Comparison of ENCODE assay signal across 9 cellular contexts in the genomic region with DNA sequence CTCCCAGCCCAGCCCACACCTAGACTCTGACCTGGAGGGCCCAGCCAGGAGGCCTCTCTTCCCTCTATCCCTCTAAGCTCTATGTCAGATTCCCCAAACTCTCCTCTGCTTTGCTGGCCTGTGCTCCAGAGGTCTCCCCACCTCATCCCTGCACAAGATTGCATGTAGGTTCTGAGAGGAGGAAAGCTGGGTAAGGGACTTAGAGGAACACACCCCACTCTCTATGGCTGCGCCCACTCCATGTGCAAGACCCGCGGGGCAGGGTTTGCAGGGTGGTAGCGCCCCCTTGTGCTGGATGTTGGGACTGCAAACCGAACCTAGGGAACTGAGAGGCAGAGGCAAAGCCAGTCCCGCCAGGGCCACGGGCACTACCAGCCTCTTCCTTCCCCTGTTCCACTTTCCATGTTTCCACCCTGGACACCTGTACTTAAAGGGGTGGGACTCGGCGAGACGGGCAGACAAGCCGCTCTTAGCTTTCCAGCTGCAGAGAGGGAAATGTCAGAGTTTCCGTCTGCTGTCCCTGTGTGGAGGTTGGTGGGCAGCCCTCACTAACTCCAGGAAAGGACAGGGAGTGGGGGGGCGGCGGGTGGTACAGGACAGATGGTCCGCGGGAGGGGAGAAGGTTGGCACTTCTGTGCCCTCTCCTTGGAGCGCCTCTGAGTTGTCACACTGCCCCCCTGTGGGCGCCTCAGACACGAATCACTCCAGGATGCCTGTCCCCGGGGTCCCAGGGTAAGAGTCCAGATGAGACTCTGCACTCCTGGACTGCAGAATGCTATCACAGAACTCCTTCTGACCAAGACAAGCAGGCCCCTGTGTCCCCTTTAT. TPM values are rescaled to one million over a fixed set of nuclear protein-coding genes. Genes with fewer than 3 reads are reported as not detected.
A peak's percentile ranks its signal among the peaks of the same experiment; 100 is the strongest.
DNase-seq lines count a peak whose midpoint lies in the region; ATAC-seq, FAIRE-seq and TF ChIP-seq lines count a peak whose summit lies in the region.
"Had no signal": no experiment of that assay in that cellular context is flagged by ENCODE, and none has a peak within 500 bp of the region (broad histone marks: within the 10 kb centered on the region; RNA-seq: fewer than 3 reads in every experiment).

No MANE protein-coding gene starts in this region.

- peak overlapping the region; percentile 59 for H3K9ac ChIP-seq in HepG2 (ENCODE audit: insufficient read depth, low read depth, low read length)

- peak; percentile 77 for FAIRE-seq in HepG2 (lab: Jason Lieb, UNC)
- FAIRE-seq: G401.6 had no signal

- TF ChIP-seq RAD21 in HepG2 (CRISPR knock-in tag; IDR thresholded peaks at IDR 0.05), result peak; percentile 100

- TF ChIP-seq CTCF in HepG2 (CRISPR knock-in tag; IDR thresholded peaks at IDR 0.05), result peak; percentile 98

- no peaks in the 10 kb centered on the region for H3K36me3 ChIP-seq in HepG2 (replicated peaks in 1 of 2; ENCODE audit: control insufficient read depth in 1 of 2, insufficient read depth in 2 of 2, low read length in 2 of 2)

- peak overlapping the region; percentile 69 for H2AFZ ChIP-seq in HepG2 (ENCODE audit: low read length)

- peaks cover 7 to 30% of the 10 kb centered on the region in 2 experiments; a peak in 4 of 5 replicates for H3K27me3 ChIP-seq in HepG2 (ENCODE audit: control insufficient read depth in 1 of 2, insufficient read depth in 2 of 2, low read length in 2 of 2)

- peak overlapping the region; percentile 43 to 80 (median 57) for H3K4me3 ChIP-seq in HepG2 (replicated peaks in 1 of 3; ENCODE audit: insufficient read depth in 1 of 3, low read depth in 2 of 3, low read length in 3 of 3)

- in situ Hi-C loops in HepG2 (cut with HindIII; ENCODE audit: extremely low pct_ligation_motif_present, low pct_unique_long_range_greater_than_20kb), result loop anchor here (10.0 kb wide), 1 partner anchor 78 kb away; no protein-coding TSS in a partner anchor

- intact Hi-C loops in HepG2 (cut with micrococcal nuclease; ENCODE audit: unreplicated experiment), result loop anchor here (1.0 to 5.0 kb wide), 11 partner anchors 16 to 466 kb away; a partner anchor contains a TSS

- H3K4me2 ChIP-seq in HepG2 (ENCODE audit: low read depth, low read length), result peak overlapping the region; percentile 100

- peaks cover 37% of the 10 kb centered on the region for H3K4me1 Mint-ChIP-seq in activated CD4-positive, alpha-beta T cell treated with anti-CD3 and anti-CD28 coated beads, Interleukin-2, amount 10 ng/mL, durations not matched to agents 7 days and 5 days

- H3K9me3 ChIP-seq in HepG2 (ENCODE audit: low read length), result no peaks in the 10 kb centered on the region

- ATAC-seq in HG03108 (IDR thresholded peaks at IDR 0.05; ENCODE audit: unreplicated experiment) (peak; percentile 48), HepG2 (peak; percentile 88)

- TF ChIP-seq EP300 in HepG2 (IDR thresholded peaks at IDR 0.05; ENCODE audit: low read depth in 2 of 2, low read length in 2 of 2) (no peak), HepG2 (CRISPR knock-in tag; IDR thresholded peaks at IDR 0.05; ENCODE audit: borderline replicate concordance) (peak; percentile 61; the same call in 1 of the 2 replicates)

- H3K27me3 Mint-ChIP-seq in activated CD4-positive, alpha-beta T cell treated with anti-CD3 and anti-CD28 coated beads, Interleukin-2, amount 10 ng/mL, durations not matched to agents 7 days and 5 days, result peaks cover 28% of the 10 kb centered on the region

- DNase-seq in NCI-H2081 (lab: John Stamatoyannopoulos, UW) (peak; percentile 70 to 82), NCI-H2081 treated with DMSO at 0.1 percent for 48 hours (lab: John Stamatoyannopoulos, UW) (no peak), NCI-H524 treated with DMSO at 0.1 percent for 48 hours (lab: John Stamatoyannopoulos, UW) (peak; percentile 92), dedifferentiated amniotic fluid mesenchymal stem cell (ENCODE audit: extremely low spot score) (peak; percentile 83), HepG2 (ENCODE audit: low spot score) (peak; percentile 86)
- peak; percentile 87 for DNase-seq in activated CD4-positive, alpha-beta T cell treated with anti-CD3 and anti-CD28 coated beads, Interleukin-2, amount 10 ng/mL, durations not matched to agents 7 days and 5 days
- peak; percentile 91 for DNase-seq in stimulated activated CD4-positive, alpha-beta T cell treated with anti-CD3 and anti-CD28 coated beads, Interleukin-1b, Interleukin-23, amount 100 ng/mL, for 48 hours

- CTCF ChIA-PET in activated CD4-positive, alpha-beta T cell treated with anti-CD3 and anti-CD28 coated beads, Interleukin-2, amount 10 ng/mL, durations not matched to agents 7 days and 5 days (lab: Charles Lee), result interaction anchor here (0.5 to 8.5 kb wide), 24 partner anchors 8 to 297 kb away, joined by 3 to 91 read pairs (median 6); a partner anchor contains a TSS
- CTCF ChIA-PET in HepG2 (lab: Yijun Ruan, JAX; ENCODE audit: low intra/inter-chr PET ratio, low total read pairs), result interaction anchor here (0.7 to 4.3 kb wide), 21 partner anchors 12 to 466 kb away, joined by 3 to 200 read pairs (median 8); a partner anchor contains a TSS

- no TSS peak for BruUV-seq in HepG2 (replicated peaks; lab: Mats Ljungman, UMichigan)

- no peak overlapping the region for H3K27ac ChIP-seq in HepG2 (ENCODE audit: extremely low read length, insufficient read depth, low read length)

- POLR2A ChIA-PET in activated CD4-positive, alpha-beta T cell treated with anti-CD3 and anti-CD28 coated beads, Interleukin-2, amount 10 ng/mL, durations not matched to agents 7 days and 5 days (lab: Charles Lee), result interaction anchor here (0.6 to 1.4 kb wide), 2 partner anchors 30 to 49 kb away, joined by 3 to 4 read pairs; no protein-coding TSS in a partner anchor
- POLR2A ChIA-PET in HepG2 (lab: Yijun Ruan, JAX), result interaction anchor here (0.6 to 3.0 kb wide), 8 partner anchors 16 to 103 kb away, joined by 3 to 16 read pairs (median 8); a partner anchor contains a TSS

- H3K4me1 ChIP-seq in HepG2 (ENCODE audit: insufficient read depth, low read length), result peaks cover 42% of the 10 kb centered on the region

- TF ChIP-seq POLR2A in HepG2 (IDR thresholded peaks at IDR 0.05; ENCODE audit: insufficient read depth in 1 of 2, low read depth in 2 of 2, low read length in 2 of 2), result no peak

- no peaks in the 10 kb centered on the region for H3K9me3 Mint-ChIP-seq in activated CD4-positive, alpha-beta T cell treated with anti-CD3 and anti-CD28 coated beads, Interleukin-2, amount 10 ng/mL, durations not matched to agents 7 days and 5 days

- no peaks in the 10 kb centered on the region for H3K36me3 Mint-ChIP-seq in activated CD4-positive, alpha-beta T cell treated with anti-CD3 and anti-CD28 coated beads, Interleukin-2, amount 10 ng/mL, durations not matched to agents 7 days and 5 days (ENCODE audit: low read depth)

- peak overlapping the region; percentile 66 for H3K27ac Mint-ChIP-seq in activated CD4-positive, alpha-beta T cell treated with anti-CD3 and anti-CD28 coated beads, Interleukin-2, amount 10 ng/mL, durations not matched to agents 7 days and 5 days

- H3K79me2 ChIP-seq in HepG2 (ENCODE audit: insufficient read depth, low read length), result no peaks in the 10 kb centered on the region

- 2% methylated on average over 20 of the region's 20 CpGs for WGBS in HepG2 (ENCODE audit: low lambda C conversion rate)

- peak overlapping the region; percentile 72 for H3K4me3 Mint-ChIP-seq in activated CD4-positive, alpha-beta T cell treated with anti-CD3 and anti-CD28 coated beads, Interleukin-2, amount 10 ng/mL, durations not matched to agents 7 days and 5 days

- no peaks in the 10 kb centered on the region for H4K20me1 ChIP-seq in HepG2 (ENCODE audit: insufficient read depth, low read length)

RNA-seq across cellular contexts. Expression of a gene that starts 16.8 kb away (rescaled TPM):
- total RNA-seq in activated CD4-positive, alpha-beta T cell treated with anti-CD3 and anti-CD28 coated beads, Interleukin-2, amount 10 ng/mL, durations not matched to agents 7 days and 5 days, result 1 to 10 TPM; 1.8 to 2.1 TPM
- 1.6 and 5.2 TPM in 2 replicates for total RNA-seq in HepG2 (2016; rRNA removed; fragmentation: Illumina TruSeq; extraction: Trizol)
- 0.20 and 0.44 TPM in 2 replicates for total RNA-seq in HepG2 (2016; cell fraction: cytosol; rRNA removed; fragmentation: Illumina TruSeq; extraction: Trizol; ENCODE audit: low read depth)
- total RNA-seq in HepG2 (2016; cell fraction: insoluble cytoplasmic fraction; rRNA removed; fragmentation: Illumina TruSeq; extraction: Trizol), result 2.1 and 5.2 TPM in 2 replicates
- total RNA-seq in HepG2 (2016; cell fraction: membrane; rRNA removed; fragmentation: Illumina TruSeq; extraction: Trizol), result 0.71 and 0.79 TPM in 2 replicates
- total RNA-seq in HepG2 (2016; cell fraction: nucleus; rRNA removed; fragmentation: Illumina TruSeq; extraction: Trizol), result 4.6 and 5.5 TPM in 2 replicates
- polyA plus RNA-seq in HepG2 (2011; rRNA removed), result 9.8 and 11.3 TPM in 2 replicates
- 5.8 and 6.5 TPM in 2 replicates for polyA plus RNA-seq in HepG2 (2011; cell fraction: cytosol; rRNA removed)
- polyA plus RNA-seq in HepG2 (2011; cell fraction: nucleus; rRNA removed), result 25.6 and 29.7 TPM in 2 replicates
- polyA plus RNA-seq in HepG2 (2012), result 4.8 and 11.1 TPM in 2 replicates
- polyA plus RNA-seq in HepG2 (2016; cell fraction: cytosol; fragmentation: Illumina TruSeq; extraction: Trizol; ENCODE audit: low read depth), result 0.14 and 0.26 TPM in 2 replicates
- polyA plus RNA-seq in HepG2 (2016; cell fraction: insoluble cytoplasmic fraction; fragmentation: Illumina TruSeq; extraction: Trizol; ENCODE audit: low read depth), result 1.7 and 2.1 TPM in 2 replicates
- 0.27 and 0.44 TPM in 2 replicates for polyA plus RNA-seq in HepG2 (2016; cell fraction: membrane; fragmentation: Illumina TruSeq; extraction: Trizol; ENCODE audit: low read depth)
- 9.4 and 10.2 TPM in 2 replicates for polyA plus RNA-seq in HepG2 (2016; cell fraction: nucleus; fragmentation: Illumina TruSeq; extraction: Trizol; ENCODE audit: insufficient read depth, low read depth)
- polyA minus RNA-seq in HepG2 (2011; rRNA and poly(A)+ RNA removed; ENCODE audit: low replicate concordance), result 1.4 and 12.3 TPM in 2 replicates
- 2.5 and 3.8 TPM in 2 replicates for polyA minus RNA-seq in HepG2 (2011; cell fraction: cytosol; rRNA and poly(A)+ RNA removed)
- polyA minus RNA-seq in HepG2 (2011; cell fraction: nucleus; rRNA and poly(A)+ RNA removed), result 4.5 and 4.8 TPM in 2 replicates

RNA-seq across cellular contexts. Expression of a gene that starts 18.4 kb away (rescaled TPM):
- 10 to 100 TPM; 60.0 to 63.5 TPM for total RNA-seq in activated CD4-positive, alpha-beta T cell treated with anti-CD3 and anti-CD28 coated beads, Interleukin-2, amount 10 ng/mL, durations not matched to agents 7 days and 5 days
- 8.6 and 16.9 TPM in 2 replicates for total RNA-seq in HepG2 (2016; rRNA removed; fragmentation: Illumina TruSeq; extraction: Trizol)
- total RNA-seq in HepG2 (2016; cell fraction: cytosol; rRNA removed; fragmentation: Illumina TruSeq; extraction: Trizol; ENCODE audit: low read depth), result 4.6 and 5.4 TPM in 2 replicates
- 8.2 and 17.2 TPM in 2 replicates for total RNA-seq in HepG2 (2016; cell fraction: insoluble cytoplasmic fraction; rRNA removed; fragmentation: Illumina TruSeq; extraction: Trizol)
- 13.8 and 15.6 TPM in 2 replicates for total RNA-seq in HepG2 (2016; cell fraction: membrane; rRNA removed; fragmentation: Illumina TruSeq; extraction: Trizol)
- total RNA-seq in HepG2 (2016; cell fraction: nucleus; rRNA removed; fragmentation: Illumina TruSeq; extraction: Trizol), result 15.9 and 21.6 TPM in 2 replicates
- polyA plus RNA-seq in HepG2 (2011; rRNA removed), result 45.2 and 80.6 TPM in 2 replicates
- polyA plus RNA-seq in HepG2 (2011; cell fraction: cytosol; rRNA removed), result 49.4 and 54.8 TPM in 2 replicates
- polyA plus RNA-seq in HepG2 (2011; cell fraction: nucleus; rRNA removed), result 70.7 and 85.9 TPM in 2 replicates
- 45.8 and 84.6 TPM in 2 replicates for polyA plus RNA-seq in HepG2 (2012)
- polyA plus RNA-seq in HepG2 (2016; cell fraction: cytosol; fragmentation: Illumina TruSeq; extraction: Trizol; ENCODE audit: low read depth), result 6.5 and 7.4 TPM in 2 replicates
- polyA plus RNA-seq in HepG2 (2016; cell fraction: insoluble cytoplasmic fraction; fragmentation: Illumina TruSeq; extraction: Trizol; ENCODE audit: low read depth), result 8.2 and 10.9 TPM in 2 replicates
- polyA plus RNA-seq in HepG2 (2016; cell fraction: membrane; fragmentation: Illumina TruSeq; extraction: Trizol; ENCODE audit: low read depth), result 11.6 and 13.0 TPM in 2 replicates
- 22.9 and 23.5 TPM in 2 replicates for polyA plus RNA-seq in HepG2 (2016; cell fraction: nucleus; fragmentation: Illumina TruSeq; extraction: Trizol; ENCODE audit: insufficient read depth, low read depth)
- 73.0 and 241 TPM in 2 replicates for polyA minus RNA-seq in HepG2 (2011; rRNA and poly(A)+ RNA removed; ENCODE audit: low replicate concordance)
- polyA minus RNA-seq in HepG2 (2011; cell fraction: cytosol; rRNA and poly(A)+ RNA removed), result 55.0 and 77.3 TPM in 2 replicates
- 23.4 and 37.7 TPM in 2 replicates for polyA minus RNA-seq in HepG2 (2011; cell fraction: nucleus; rRNA and poly(A)+ RNA removed)

RNA-seq across cellular contexts. Expression of a gene that starts 23.5 kb away (rescaled TPM):
- total RNA-seq in activated CD4-positive, alpha-beta T cell treated with anti-CD3 and anti-CD28 coated beads, Interleukin-2, amount 10 ng/mL, durations not matched to agents 7 days and 5 days, result 100 to 1,000 TPM; 101 to 112 TPM
- 329 and 420 TPM in 2 replicates for total RNA-seq in HepG2 (2016; rRNA removed; fragmentation: Illumina TruSeq; extraction: Trizol)
- total RNA-seq in HepG2 (2016; cell fraction: cytosol; rRNA removed; fragmentation: Illumina TruSeq; extraction: Trizol; ENCODE audit: low read depth), result 142 and 155 TPM in 2 replicates
- total RNA-seq in HepG2 (2016; cell fraction: insoluble cytoplasmic fraction; rRNA removed; fragmentation: Illumina TruSeq; extraction: Trizol), result 341 and 464 TPM in 2 replicates
- 156 and 160 TPM in 2 replicates for total RNA-seq in HepG2 (2016; cell fraction: membrane; rRNA removed; fragmentation: Illumina TruSeq; extraction: Trizol)
- total RNA-seq in HepG2 (2016; cell fraction: nucleus; rRNA removed; fragmentation: Illumina TruSeq; extraction: Trizol), result 109 and 136 TPM in 2 replicates
- polyA plus RNA-seq in HepG2 (2011; rRNA removed), result 118 and 123 TPM in 2 replicates
- polyA plus RNA-seq in HepG2 (2011; cell fraction: cytosol; rRNA removed), result 96.8 and 121 TPM in 2 replicates
- polyA plus RNA-seq in HepG2 (2011; cell fraction: nucleus; rRNA removed), result 57.8 and 65.3 TPM in 2 replicates
- 191 and 236 TPM in 2 replicates for polyA plus RNA-seq in HepG2 (2012)
- 177 and 226 TPM in 2 replicates for polyA plus RNA-seq in HepG2 (2016; cell fraction: cytosol; fragmentation: Illumina TruSeq; extraction: Trizol; ENCODE audit: low read depth)
- polyA plus RNA-seq in HepG2 (2016; cell fraction: insoluble cytoplasmic fraction; fragmentation: Illumina TruSeq; extraction: Trizol; ENCODE audit: low read depth), result 443 and 518 TPM in 2 replicates
- 154 and 175 TPM in 2 replicates for polyA plus RNA-seq in HepG2 (2016; cell fraction: membrane; fragmentation: Illumina TruSeq; extraction: Trizol; ENCODE audit: low read depth)
- 256 and 271 TPM in 2 replicates for polyA plus RNA-seq in HepG2 (2016; cell fraction: nucleus; fragmentation: Illumina TruSeq; extraction: Trizol; ENCODE audit: insufficient read depth, low read depth)
- 17.7 and 30.4 TPM in 2 replicates for polyA minus RNA-seq in HepG2 (2011; rRNA and poly(A)+ RNA removed; ENCODE audit: low replicate concordance)
- polyA minus RNA-seq in HepG2 (2011; cell fraction: cytosol; rRNA and poly(A)+ RNA removed), result 72.9 and 76.8 TPM in 2 replicates
- polyA minus RNA-seq in HepG2 (2011; cell fraction: nucleus; rRNA and poly(A)+ RNA removed), result 33.7 and 36.6 TPM in 2 replicates

RNA-seq across cellular contexts. Expression of a gene that starts 29.9 kb away (rescaled TPM):
- total RNA-seq in activated CD4-positive, alpha-beta T cell treated with anti-CD3 and anti-CD28 coated beads, Interleukin-2, amount 10 ng/mL, durations not matched to agents 7 days and 5 days, result under 1 TPM; 0.52 to 0.69 TPM
- not detected in 2 replicates for total RNA-seq in HepG2 (2016; rRNA removed; fragmentation: Illumina TruSeq; extraction: Trizol)
- total RNA-seq in HepG2 (2016; cell fraction: cytosol; rRNA removed; fragmentation: Illumina TruSeq; extraction: Trizol; ENCODE audit: low read depth), result not detected in 2 replicates
- total RNA-seq in HepG2 (2016; cell fraction: insoluble cytoplasmic fraction; rRNA removed; fragmentation: Illumina TruSeq; extraction: Trizol), result not detected in 2 replicates
- not detected in 2 replicates for total RNA-seq in HepG2 (2016; cell fraction: membrane; rRNA removed; fragmentation: Illumina TruSeq; extraction: Trizol)
- not detected in 2 replicates for total RNA-seq in HepG2 (2016; cell fraction: nucleus; rRNA removed; fragmentation: Illumina TruSeq; extraction: Trizol)
- 0.20 and 0.31 TPM in 2 replicates for polyA plus RNA-seq in HepG2 (2011; rRNA removed)
- polyA plus RNA-seq in HepG2 (2011; cell fraction: cytosol; rRNA removed), result 0.04 and 0.05 TPM in 2 replicates
- 1.1 and 1.9 TPM in 2 replicates for polyA plus RNA-seq in HepG2 (2011; cell fraction: nucleus; rRNA removed)
- 0.21 and 0.67 TPM in 2 replicates for polyA plus RNA-seq in HepG2 (2012)
- not detected in 2 replicates for polyA plus RNA-seq in HepG2 (2016; cell fraction: cytosol; fragmentation: Illumina TruSeq; extraction: Trizol; ENCODE audit: low read depth)
- not detected in 2 replicates for polyA plus RNA-seq in HepG2 (2016; cell fraction: insoluble cytoplasmic fraction; fragmentation: Illumina TruSeq; extraction: Trizol; ENCODE audit: low read depth)
- not detected in 2 replicates for polyA plus RNA-seq in HepG2 (2016; cell fraction: membrane; fragmentation: Illumina TruSeq; extraction: Trizol; ENCODE audit: low read depth)
- polyA plus RNA-seq in HepG2 (2016; cell fraction: nucleus; fragmentation: Illumina TruSeq; extraction: Trizol; ENCODE audit: insufficient read depth, low read depth), result not detected in 2 replicates
- 0.26 and 0.30 TPM in 2 replicates for polyA minus RNA-seq in HepG2 (2011; rRNA and poly(A)+ RNA removed; ENCODE audit: low replicate concordance)
- polyA minus RNA-seq in HepG2 (2011; cell fraction: cytosol; rRNA and poly(A)+ RNA removed), result not detected in 2 replicates
- 0.25 and 0.90 TPM in 2 replicates for polyA minus RNA-seq in HepG2 (2011; cell fraction: nucleus; rRNA and poly(A)+ RNA removed)

RNA-seq across cellular contexts. Expression of a gene that starts 37.9 kb away (rescaled TPM):
- total RNA-seq in activated CD4-positive, alpha-beta T cell treated with anti-CD3 and anti-CD28 coated beads, Interleukin-2, amount 10 ng/mL, durations not matched to agents 7 days and 5 days, result under 1 TPM; 0.25 to 0.69 TPM
- total RNA-seq in HepG2 (2016; rRNA removed; fragmentation: Illumina TruSeq; extraction: Trizol), result 0.07 and 0.13 TPM in 2 replicates
- total RNA-seq in HepG2 (2016; cell fraction: cytosol; rRNA removed; fragmentation: Illumina TruSeq; extraction: Trizol; ENCODE audit: low read depth), result not detected in 2 replicates
- total RNA-seq in HepG2 (2016; cell fraction: insoluble cytoplasmic fraction; rRNA removed; fragmentation: Illumina TruSeq; extraction: Trizol), result 0.17 TPM in 1 of 2 replicates, not detected in the other
- total RNA-seq in HepG2 (2016; cell fraction: membrane; rRNA removed; fragmentation: Illumina TruSeq; extraction: Trizol), result 0.10 and 0.15 TPM in 2 replicates
- total RNA-seq in HepG2 (2016; cell fraction: nucleus; rRNA removed; fragmentation: Illumina TruSeq; extraction: Trizol), result 0.38 TPM in 1 of 2 replicates, not detected in the other
- polyA plus RNA-seq in HepG2 (2011; rRNA removed), result 0.63 and 1.1 TPM in 2 replicates
- 0.94 and 1.3 TPM in 2 replicates for polyA plus RNA-seq in HepG2 (2011; cell fraction: cytosol; rRNA removed)
- polyA plus RNA-seq in HepG2 (2011; cell fraction: nucleus; rRNA removed), result 2.3 and 2.5 TPM in 2 replicates
- polyA plus RNA-seq in HepG2 (2012), result 1.3 and 1.7 TPM in 2 replicates
- polyA plus RNA-seq in HepG2 (2016; cell fraction: cytosol; fragmentation: Illumina TruSeq; extraction: Trizol; ENCODE audit: low read depth), result not detected in 2 replicates
- polyA plus RNA-seq in HepG2 (2016; cell fraction: insoluble cytoplasmic fraction; fragmentation: Illumina TruSeq; extraction: Trizol; ENCODE audit: low read depth), result 0.19 and 0.40 TPM in 2 replicates
- 0.23 and 0.27 TPM in 2 replicates for polyA plus RNA-seq in HepG2 (2016; cell fraction: membrane; fragmentation: Illumina TruSeq; extraction: Trizol; ENCODE audit: low read depth)
- not detected in 2 replicates for polyA plus RNA-seq in HepG2 (2016; cell fraction: nucleus; fragmentation: Illumina TruSeq; extraction: Trizol; ENCODE audit: insufficient read depth, low read depth)
- 1.2 and 3.2 TPM in 2 replicates for polyA minus RNA-seq in HepG2 (2011; rRNA and poly(A)+ RNA removed; ENCODE audit: low replicate concordance)
- polyA minus RNA-seq in HepG2 (2011; cell fraction: cytosol; rRNA and poly(A)+ RNA removed), result 0.44 TPM in 1 of 2 replicates, not detected in the other
- polyA minus RNA-seq in HepG2 (2011; cell fraction: nucleus; rRNA and poly(A)+ RNA removed), result 0.50 and 0.90 TPM in 2 replicates
